ENCODE assay signal across 1 cellular context in the genomic region with DNA sequence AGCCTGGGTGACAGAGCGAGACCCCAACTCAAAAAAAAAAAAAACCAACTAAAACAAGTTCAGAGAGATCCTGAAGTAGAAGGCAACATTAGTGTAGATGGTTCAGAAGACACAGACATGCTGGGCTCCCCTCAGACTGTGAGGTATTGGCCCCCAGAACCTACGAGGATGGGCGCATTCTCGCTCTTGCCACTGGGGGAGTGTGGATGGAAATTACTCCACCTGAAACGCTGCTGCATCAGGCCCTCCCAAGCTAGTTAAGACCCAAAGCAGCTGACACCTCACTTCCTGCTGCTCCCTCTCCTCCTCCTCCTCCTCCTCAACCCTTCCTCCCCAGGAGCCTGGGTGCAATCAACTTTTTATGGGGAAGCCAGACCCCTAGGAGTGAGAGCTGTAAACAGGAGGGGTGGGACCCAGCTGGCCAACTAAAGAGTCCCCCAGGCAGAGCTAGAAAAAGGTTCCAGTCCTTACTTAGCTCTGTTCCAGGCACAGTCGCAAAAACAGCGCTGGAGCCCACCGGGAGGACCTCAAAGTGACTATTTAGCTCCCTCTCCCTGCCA.
TF ChIP-seq lines count a peak whose summit lies in the region.

No MANE protein-coding gene starts in this region.

TF ChIP-seq in IMR-90, 13 proteins besides CTCF, POLR2A, EP300 and RAD21 (continued from another document):
- TF ChIP-seq MAZ (IDR thresholded peaks at IDR 0.05; ENCODE audit: borderline replicate concordance, low read depth, low read length) (no peak), FOS (IDR thresholded peaks at IDR 0.05; ENCODE audit: low read depth, low read length) (no peak), RCOR1 (IDR thresholded peaks at IDR 0.05; ENCODE audit: insufficient replicate concordance, low read length) (no peak)
